In genomic region chr12:91133871-91134270, GRCh38 we compare ENCODE assay signal across 28 cellular contexts. TPM values are rescaled to one million over a fixed set of nuclear protein-coding genes. Genes with fewer than 3 reads are reported as not detected.
DNase-seq lines count a peak whose midpoint lies in the region; ATAC-seq, FAIRE-seq and TF ChIP-seq lines count a peak whose summit lies in the region.
"Had no signal": no experiment of that assay in that cellular context is flagged by ENCODE, and none has a peak within 500 bp of the region (broad histone marks: within the 10 kb centered on the region; RNA-seq: fewer than 3 reads in every experiment).

No MANE protein-coding gene starts in this region.

- no peak for TF ChIP-seq CTCF in MCF 10A (IDR thresholded peaks at IDR 0.05; ENCODE audit: unreplicated experiment)
- no peak for TF ChIP-seq CTCF in breast epithelium (IDR thresholded peaks at IDR 0.05)
- no peak for TF ChIP-seq CTCF in fibroblast of villous mesenchyme (IDR thresholded peaks at IDR 0.05; ENCODE audit: insufficient read depth, low read depth, low read length)

- H3K36me3 Mint-ChIP-seq in MCF 10A (ENCODE audit: insufficient read depth, unreplicated experiment) = no peaks in the 10 kb centered on the region
- H3K36me3 Mint-ChIP-seq in CD4-positive, alpha-beta memory T cell = no peaks in the 10 kb centered on the region
- H3K36me3 Mint-ChIP-seq: activated naive CD8-positive, alpha-beta T cell; IgD-negative memory B cell; naive B cell; WTC11 had no signal

- peak; percentile 58 for DNase-seq in MCF 10A (ENCODE audit: unreplicated experiment)
- DNase-seq in breast epithelium (ENCODE audit: low spot score in 2 of 2) = no peak
- DNase-seq in amniotic epithelial cell (ENCODE audit: low read depth) = peak; percentile 96
- peak; percentile 91 for DNase-seq in fibroblast of villous mesenchyme (ENCODE audit: low read depth)
- DNase-seq in urothelium cell line (ENCODE audit: low spot score) = no peak
- DNase-seq in stimulated activated naive CD8-positive, alpha-beta T cell treated with anti-CD3 and anti-CD28 coated beads, Interleukin-15, Interleukin-2, amounts not matched to agents 100 U/mL and 50 U/mL, for 24 hours = no peak
- DNase-seq in activated T-cell treated with anti-CD3 and anti-CD28 coated beads, Interleukin-2, amount 50 U/mL, for 48 hours = no peak
- DNase-seq in CD4-positive, alpha-beta memory T cell = no peak
- DNase-seq: activated CD4-positive, alpha-beta memory T cell treated with anti-CD3 and anti-CD28 coated beads, Interleukin-2, amount 10 ng/mL, durations not matched to agents 7 days and 5 days; activated T-cell treated with anti-CD3 and anti-CD28 coated beads, Interleukin-2, amount 50 U/mL, for 4 hours; CD4-positive, alpha-beta T cell; DMS79; erythroblast; heart right ventricle; naive B cell; NCI-H2081 treated with DMSO at 0.1 percent for 48 hours; NCI-H524; pancreas; SHP77 treated with DMSO at 0.1 percent for 48 hours; stimulated activated CD4-positive, alpha-beta T cell treated with anti-CD3 and anti-CD28 coated beads, Interleukin-4, amount 100 ng/mL, for 4 hours had no signal

- H3K36me3 ChIP-seq in breast epithelium = no peaks in the 10 kb centered on the region
- H3K36me3 ChIP-seq in CD4-positive, alpha-beta memory T cell (ENCODE audit: insufficient read depth, low read length) = no peaks in the 10 kb centered on the region
- H3K36me3 ChIP-seq: heart right ventricle, pancreas had no signal

- H3K4me1 Mint-ChIP-seq in MCF 10A (ENCODE audit: insufficient read depth, unreplicated experiment) = peaks cover 6% of the 10 kb centered on the region
- H3K4me1 Mint-ChIP-seq in CD4-positive, alpha-beta memory T cell = no peaks in the 10 kb centered on the region
- H3K4me1 Mint-ChIP-seq: activated CD4-positive, alpha-beta memory T cell treated with anti-CD3 and anti-CD28 coated beads, Interleukin-2, amount 10 ng/mL, durations not matched to agents 7 days and 5 days; WTC11 had no signal

- no peak for TF ChIP-seq POLR2A in breast epithelium (IDR thresholded peaks at IDR 0.05)

- POLR2A ChIA-PET in MCF 10A (lab: Yijun Ruan, JAX) = no interaction called here
- POLR2A ChIA-PET in CD4-positive, alpha-beta memory T cell (lab: Charles Lee; ENCODE audit: partially characterized antibody) = no interaction called here

- H3K4me3 ChIP-seq in breast epithelium = no peak overlapping the region
- H3K4me3 ChIP-seq in fibroblast of villous mesenchyme (ENCODE audit: low read depth, low read length) = no peak overlapping the region
- H3K4me3 ChIP-seq in CD4-positive, alpha-beta memory T cell (ENCODE audit: low read length in 2 of 2) = no peak overlapping the region
- H3K4me3 ChIP-seq: heart right ventricle, lung, pancreas, skin epidermis had no signal

- H3K4me1 ChIP-seq in breast epithelium = no peaks in the 10 kb centered on the region
- no peaks in the 10 kb centered on the region for H3K4me1 ChIP-seq in CD4-positive, alpha-beta memory T cell (ENCODE audit: insufficient read depth, low read length)

- CTCF ChIA-PET in MCF 10A (lab: Yijun Ruan, JAX) = no interaction called here
- CTCF ChIA-PET in CD4-positive, alpha-beta memory T cell (lab: Charles Lee; ENCODE audit: partially characterized antibody) = no interaction called here

- H3K27ac ChIP-seq in breast epithelium = no peak overlapping the region
- no peak overlapping the region for H3K27ac ChIP-seq in CD4-positive, alpha-beta memory T cell (ENCODE audit: low read depth, low read length)
- H3K27ac ChIP-seq: 22Rv1, heart right ventricle, pancreas had no signal

- no peaks in the 10 kb centered on the region for H3K27me3 ChIP-seq in breast epithelium
- H3K27me3 ChIP-seq in CD4-positive, alpha-beta memory T cell (ENCODE audit: insufficient read depth, low read length) = no peaks in the 10 kb centered on the region
- H3K27me3 ChIP-seq: heart right ventricle had no signal

- H3K9me3 Mint-ChIP-seq in MCF 10A (ENCODE audit: unreplicated experiment) = peaks cover 6% of the 10 kb centered on the region
- peaks cover 0 to 4% (median under 1%) of the 10 kb centered on the region in 8 donors for H3K9me3 Mint-ChIP-seq in CD4-positive, alpha-beta memory T cell
- H3K9me3 Mint-ChIP-seq: activated CD4-positive, alpha-beta memory T cell treated with anti-CD3 and anti-CD28 coated beads, Interleukin-2, amount 10 ng/mL, durations not matched to agents 7 days and 5 days; activated T-cell treated with anti-CD3 and anti-CD28 coated beads, Interleukin-2, amount 50 U/mL, for 4 hours; T-helper 1 cell treated with Interleukin-12 subunit alpha and Interleukin-12 subunit beta and Interleukin-4 antibody, amounts not matched to agents 30 μg/mL and 1 μg/mL, for 36 hours had no signal

- intact Hi-C loops in MCF 10A (cut with micrococcal nuclease) (no loop called here), breast epithelium (cut with DNase I; ENCODE audit: low total_unique reads) (no loop called here)
- intact Hi-C loops in CD4-positive, alpha-beta memory T cell (cut with micrococcal nuclease) = no loop called here

- H3K4me3 Mint-ChIP-seq in MCF 10A (ENCODE audit: unreplicated experiment) = no peak overlapping the region
- H3K4me3 Mint-ChIP-seq in CD4-positive, alpha-beta memory T cell = no peak overlapping the region
- H3K4me3 Mint-ChIP-seq: activated CD4-positive, alpha-beta memory T cell treated with anti-CD3 and anti-CD28 coated beads, Interleukin-2, amount 10 ng/mL, durations not matched to agents 7 days and 5 days; activated naive CD8-positive, alpha-beta T cell; activated T-cell treated with anti-CD3 and anti-CD28 coated beads, Interleukin-2, amount 50 U/mL, for 4 hours; CD4-positive, alpha-beta T cell; IgD-negative memory B cell; naive B cell; T-helper 1 cell treated with Interleukin-12 subunit alpha and Interleukin-12 subunit beta and Interleukin-4 antibody, amounts not matched to agents 30 μg/mL and 1 μg/mL, for 36 hours; WTC11 had no signal

- FAIRE-seq in urothelium cell line (lab: Jason Lieb, UNC) = no peak
- FAIRE-seq: islet of Langerhans, pancreas had no signal

- H3K27me3 Mint-ChIP-seq in MCF 10A (ENCODE audit: insufficient read depth, unreplicated experiment) = peaks cover 80% of the 10 kb centered on the region
- peaks cover 0 to 1% of the 10 kb centered on the region in 2 donors for H3K27me3 Mint-ChIP-seq in CD4-positive, alpha-beta memory T cell
- H3K27me3 Mint-ChIP-seq: activated CD4-positive, alpha-beta memory T cell treated with anti-CD3 and anti-CD28 coated beads, Interleukin-2, amount 10 ng/mL, durations not matched to agents 7 days and 5 days; CD4-positive, alpha-beta T cell; IgD-negative memory B cell had no signal

- H3K27ac Mint-ChIP-seq in MCF 10A (ENCODE audit: low read depth, unreplicated experiment) = no peak overlapping the region
- no peak overlapping the region for H3K27ac Mint-ChIP-seq in CD4-positive, alpha-beta memory T cell
- H3K27ac Mint-ChIP-seq: activated CD4-positive, alpha-beta memory T cell treated with anti-CD3 and anti-CD28 coated beads, Interleukin-2, amount 10 ng/mL, durations not matched to agents 7 days and 5 days; activated naive CD8-positive, alpha-beta T cell; CD4-positive, alpha-beta T cell; IgD-negative memory B cell; naive B cell; T-helper 1 cell treated with Interleukin-12 subunit alpha and Interleukin-12 subunit beta and Interleukin-4 antibody, amounts not matched to agents 30 μg/mL and 1 μg/mL, for 36 hours; WTC11 had no signal

- H3K9me3 ChIP-seq in breast epithelium = no peaks in the 10 kb centered on the region
- H3K9me3 ChIP-seq in CD4-positive, alpha-beta memory T cell (ENCODE audit: control insufficient read depth in 1 of 2, low read length in 2 of 2) = no peaks in the 10 kb centered on the region
- H3K9me3 ChIP-seq: heart right ventricle, pancreas had no signal

- BruUV-seq in MCF 10A (replicated peaks; lab: Mats Ljungman, UMichigan) = no TSS peak

- no peak for ATAC-seq in stimulated activated naive CD8-positive, alpha-beta T cell treated with anti-CD3 and anti-CD28 coated beads, Interleukin-15, Interleukin-2, amounts not matched to agents 100 U/mL and 50 U/mL, for 24 hours
- ATAC-seq: activated T-cell treated with anti-CD3 and anti-CD28 coated beads, Interleukin-2, amount 50 U/mL, for 4 hours; heart right ventricle; pancreas; WTC11 had no signal

RNA-seq across cellular contexts. Expression of gene LUM, which starts 22.6 kb away (rescaled TPM):
- total RNA-seq in MCF 10A (2022) (not detected in 2 replicates), breast epithelium (100 to 1,000 TPM; 180 to 449 (median 183) TPM), fibroblast of villous mesenchyme (487 and 603 TPM in 2 replicates)
- not detected for total RNA-seq in CD4-positive, alpha-beta memory T cell
- polyA plus RNA-seq in CD4-positive, alpha-beta memory T cell = not detected
- total RNA-seq: activated CD4-positive, alpha-beta memory T cell treated with anti-CD3 and anti-CD28 coated beads, Interleukin-2, amount 10 ng/mL, durations not matched to agents 7 days and 5 days; CD4-positive, alpha-beta T cell had no signal
- polyA plus RNA-seq: IgD-negative memory B cell had no signal

RNA-seq across cellular contexts. Expression of gene DCN, which starts 48.7 kb away (rescaled TPM):
- total RNA-seq in MCF 10A (2022) (33.1 and 46.5 TPM in 2 replicates), breast epithelium (1,000 to 10,000 TPM; 1,081 to 4,374 (median 1,702) TPM), fibroblast of villous mesenchyme (125 and 258 TPM in 2 replicates)
- total RNA-seq in CD4-positive, alpha-beta memory T cell = not detected
- not detected for polyA plus RNA-seq in CD4-positive, alpha-beta memory T cell
- total RNA-seq: activated CD4-positive, alpha-beta memory T cell treated with anti-CD3 and anti-CD28 coated beads, Interleukin-2, amount 10 ng/mL, durations not matched to agents 7 days and 5 days; CD4-positive, alpha-beta T cell had no signal
- polyA plus RNA-seq: IgD-negative memory B cell had no signal

Comparison
In these comparisons a context has a peak if more than half of its experiments do, and no peak if none do; other contexts are left out.
1. DNase-seq: peak in MCF 10A (single experiment), amniotic epithelial cell (single experiment) and fibroblast of villous mesenchyme (single experiment); none in breast epithelium (0 of 2), urothelium cell line (single experiment), stimulated activated naive CD8-positive, alpha-beta T cell treated with anti-CD3 and anti-CD28 coated beads, Interleukin-15, Interleukin-2, amounts not matched to agents 100 U/mL and 50 U/mL, for 24 hours (single experiment), activated T-cell treated with anti-CD3 and anti-CD28 coated beads, Interleukin-2, amount 50 U/mL, for 48 hours (0 of 2) and CD4-positive, alpha-beta memory T cell (0 of 5).
2. RNA of gene LUM, which starts 22.6 kb away (total RNA-seq): 487 to 603 TPM in fibroblast of villous mesenchyme and 180 to 449 TPM in breast epithelium; not detected in MCF 10A and not detected in CD4-positive, alpha-beta memory T cell; every median in the first group is over 100 times any median in the second.
3. RNA of gene DCN, which starts 48.7 kb away (total RNA-seq): 1,081 to 4,374 TPM in breast epithelium, 125 to 258 TPM in fibroblast of villous mesenchyme and 33.1 to 46.5 TPM in MCF 10A; not detected in CD4-positive, alpha-beta memory T cell; every median in the first group is over 10 times any median in the second.